18 cellular contexts compared by ENCODE assay signal in genomic region chr16:5649762-5650445, GRCh38.
DNase-seq lines count a peak whose midpoint lies in the region; ATAC-seq, FAIRE-seq and TF ChIP-seq lines count a peak whose summit lies in the region.
"Had no signal": no experiment of that assay in that cellular context is flagged by ENCODE, and none has a peak within 500 bp of the region (broad histone marks: within the 10 kb centered on the region; RNA-seq: fewer than 3 reads in every experiment).

No MANE protein-coding gene starts in this region.

- no peaks in the 10 kb centered on the region for H3K4me1 ChIP-seq in lower lobe of right lung
- no peaks in the 10 kb centered on the region for H3K4me1 ChIP-seq in A673 (ENCODE audit: insufficient read depth, low read length, poor library complexity, severe bottlenecking)
- H3K4me1 ChIP-seq: BLaER1 treated with 17β-estradiol and CSF1 and Interleukin-3, amounts not matched to agents 10 nM and 100 nM had no signal

- H3K9me3 ChIP-seq in lower lobe of right lung, result no peaks in the 10 kb centered on the region
- no peaks in the 10 kb centered on the region for H3K9me3 ChIP-seq in A673 (ENCODE audit: low read depth, low read length, poor library complexity, severe bottlenecking)
- H3K9me3 ChIP-seq: BLaER1 treated with 17β-estradiol and CSF1 and Interleukin-3, amounts not matched to agents 10 nM and 100 nM had no signal

- intact Hi-C loops in lower lobe of right lung (cut with DNase I), result no loop called here
- intact Hi-C loops in A673 (cut with micrococcal nuclease; ENCODE audit: unreplicated experiment), result no loop called here

- TF ChIP-seq CTCF in lower lobe of right lung (IDR thresholded peaks at IDR 0.05) (no peak), A673 (conservative IDR thresholded peaks at IDR 0.05; ENCODE audit: low read depth, low read length) (no peak)

- H3K4me3 ChIP-seq in lower lobe of right lung (no peak overlapping the region), A673 (ENCODE audit: low read depth, low read length, poor library complexity, severe bottlenecking) (no peak overlapping the region)
- H3K4me3 ChIP-seq: BLaER1 treated with 17β-estradiol and CSF1 and Interleukin-3, amounts not matched to agents 10 nM and 100 nM; SK-N-MC had no signal

- no peak overlapping the region for H3K27ac ChIP-seq in lower lobe of right lung
- no peak overlapping the region for H3K27ac ChIP-seq in A673 (ENCODE audit: low read depth, low read length, poor library complexity, severe bottlenecking)
- H3K27ac ChIP-seq: BLaER1 treated with 17β-estradiol and CSF1 and Interleukin-3, amounts not matched to agents 10 nM and 100 nM; SK-N-MC had no signal

- CTCF ChIA-PET in A673 (lab: Charles Lee), result no interaction called here

- H3K27me3 ChIP-seq in lower lobe of right lung (ENCODE audit: low read depth), result no peaks in the 10 kb centered on the region
- no peaks in the 10 kb centered on the region for H3K27me3 ChIP-seq in A673 (replicated peaks; ENCODE audit: insufficient read depth, low read depth, low read length, poor library complexity)
- H3K27me3 ChIP-seq: BLaER1 treated with 17β-estradiol and CSF1 and Interleukin-3, amounts not matched to agents 10 nM and 100 nM had no signal

- ATAC-seq in lower lobe of right lung (peak; percentile 86 to 89), HG03469 (IDR thresholded peaks at IDR 0.05; ENCODE audit: unreplicated experiment) (no peak)
- ATAC-seq: HCT116, T-cell had no signal

- DNase-seq in NCI-H1417 (lab: John Stamatoyannopoulos, UW), result peak in 2 of 3 experiments; percentile 12 to 90
- no peak for DNase-seq in NCI-H1417 treated with DMSO at 0.1 percent for 48 hours (lab: John Stamatoyannopoulos, UW)
- peak; percentile 96 for DNase-seq in DMS79 treated with DMSO at 0.1 percent for 48 hours (lab: John Stamatoyannopoulos, UW)
- peak; percentile 45 for DNase-seq in NCI-H2196 (lab: John Stamatoyannopoulos, UW; ENCODE audit: unreplicated experiment)
- peak; percentile 78 for DNase-seq in lower lobe of right lung
- no peak for DNase-seq in A673 (ENCODE audit: low spot score)
- no peak for DNase-seq in HTR-8/SVneo (ENCODE audit: insufficient read length, low spot score)
- DNase-seq: 8988T; MV-4-11; NCI-H1930; NCI-H446 treated with DMSO at 0.1 percent for 48 hours; NK-92 treated with Interleukin-12 subunit alpha and Interleukin-12 subunit beta, amount 100 ng/mL, for 24 hours; OCI-M1; T-cell had no signal

- H3K36me3 ChIP-seq in lower lobe of right lung, result no peaks in the 10 kb centered on the region
- H3K36me3 ChIP-seq in A673 (ENCODE audit: insufficient read depth, low read length, poor library complexity, severe bottlenecking), result no peaks in the 10 kb centered on the region
- H3K36me3 ChIP-seq: BLaER1 treated with 17β-estradiol and CSF1 and Interleukin-3, amounts not matched to agents 10 nM and 100 nM had no signal

- no TSS peak for BruUV-seq in A673 (replicated peaks; lab: Mats Ljungman, UMichigan)

- no peak for FAIRE-seq in HTR-8/SVneo (lab: Jason Lieb, UNC)

- POLR2A ChIA-PET in A673 (lab: Charles Lee; ENCODE audit: low non-redundant PET), result no interaction called here

Comparison
In these comparisons a context has a peak if more than half of its experiments do, and no peak if none do; other contexts are left out.
1. DNase-seq: peak in NCI-H1417 (2 of 3), DMS79 treated with DMSO at 0.1 percent for 48 hours (single experiment), NCI-H2196 (single experiment) and lower lobe of right lung (single experiment); none in NCI-H1417 treated with DMSO at 0.1 percent for 48 hours (single experiment), A673 (single experiment) and HTR-8/SVneo (single experiment).